27 cellular contexts compared by ENCODE assay signal in the genomic region with DNA sequence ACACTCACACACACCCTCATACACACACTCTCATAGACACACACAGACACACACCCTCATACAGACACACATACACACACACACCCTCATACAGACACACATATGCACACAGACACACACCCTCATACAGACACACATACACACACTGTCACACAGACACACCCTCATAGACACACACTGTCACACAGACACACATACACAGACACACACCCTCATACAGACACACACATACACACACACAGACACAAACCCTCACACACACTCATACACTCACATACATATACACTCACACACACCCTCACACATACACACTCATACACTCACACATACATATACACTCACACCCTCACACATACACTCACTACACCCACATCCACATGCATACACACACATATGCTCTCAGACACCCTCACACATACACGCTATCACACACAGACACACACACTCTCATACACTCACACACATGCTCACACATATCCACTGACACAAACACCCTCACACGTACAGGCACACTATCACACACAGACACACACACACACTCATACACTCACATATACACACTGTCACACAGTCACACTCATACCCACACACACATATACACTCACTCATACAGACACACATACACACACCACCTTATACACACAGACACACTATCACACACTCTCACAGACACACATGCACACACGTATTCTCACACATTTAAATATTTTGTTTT. TPM values are rescaled to one million over a fixed set of nuclear protein-coding genes. Genes with fewer than 3 reads are reported as not detected.
"Had no signal": no experiment of that assay in that cellular context is flagged by ENCODE, and none has a peak within 500 bp of the region (broad histone marks: within the 10 kb centered on the region; RNA-seq: fewer than 3 reads in every experiment).

No MANE protein-coding gene starts in this region.

- H3K27ac Mint-ChIP-seq: activated CD4-positive, alpha-beta memory T cell treated with anti-CD3 and anti-CD28 coated beads for 36 hours; activated naive CD8-positive, alpha-beta T cell treated with anti-CD3 and anti-CD28 coated beads, Interleukin-2, amount 50 U/mL, for 24 hours; activated T-cell treated with anti-CD3 and anti-CD28 coated beads, Interleukin-2, amount 50 U/mL, for 72 hours; brain; mesothelial cell of epicardium; nephron; stimulated activated naive B cell treated with anti-CD40 and anti-IgM and Interleukin-4, amounts not matched to agents 10 μg/mL and 1 μg/mL and 100 μg/mL, for 72 hours; T-helper 17 cell; type B pancreatic cell had no signal

- H3K9me3 Mint-ChIP-seq: activated CD4-positive, alpha-beta memory T cell treated with anti-CD3 and anti-CD28 coated beads for 36 hours; activated naive CD8-positive, alpha-beta T cell treated with anti-CD3 and anti-CD28 coated beads, Interleukin-2, amount 50 U/mL, for 24 hours; activated T-cell treated with anti-CD3 and anti-CD28 coated beads, Interleukin-2, amount 50 U/mL, for 72 hours; brain; mesothelial cell of epicardium; nephron; stimulated activated naive B cell treated with anti-CD40 and anti-IgM and Interleukin-4, amounts not matched to agents 10 μg/mL and 1 μg/mL and 100 μg/mL, for 72 hours; type B pancreatic cell had no signal

- H3K27me3 ChIP-seq: hepatocyte, testis had no signal

- H3K27me3 Mint-ChIP-seq: activated CD4-positive, alpha-beta memory T cell treated with anti-CD3 and anti-CD28 coated beads for 36 hours; activated naive CD8-positive, alpha-beta T cell treated with anti-CD3 and anti-CD28 coated beads, Interleukin-2, amount 50 U/mL, for 24 hours; type B pancreatic cell had no signal

- H3K4me3 ChIP-seq: hepatocyte, left lung, lung, sigmoid colon, smooth muscle cell, testis had no signal

- DNase-seq: activated CD4-positive, alpha-beta memory T cell treated with anti-CD3 and anti-CD28 coated beads for 36 hours; activated CD4-positive, alpha-beta T cell treated with anti-CD3 and anti-CD28 coated beads for 48 hours; activated effector memory CD4-positive, alpha-beta T cell treated with Interleukin-2 at 50 U/mL for 16 hours; activated naive CD4-positive, alpha-beta T cell treated with anti-CD3 and anti-CD28 coated beads, Interleukin-2, amount 50 U/mL, for 16 hours; activated naive CD8-positive, alpha-beta T cell treated with anti-CD3 and anti-CD28 coated beads, Interleukin-2, amount 50 U/mL, for 24 hours; activated T-cell treated with anti-CD3 and anti-CD28 coated beads, Interleukin-2, amount 50 U/mL, for 72 hours; dermis blood vessel endothelial cell; effector CD8-positive, alpha-beta T cell; erythroblast; kidney glomerular epithelial cell; left lung; occipital lobe; posterior cingulate gyrus; sigmoid colon; stimulated activated CD4-positive, alpha-beta T cell treated with anti-CD3 and anti-CD28 coated beads, Interleukin-15, amount 100 ng/mL, for 24 hours; stimulated activated naive B cell treated with anti-CD40 and anti-IgM and Interleukin-4, amounts not matched to agents 10 μg/mL and 1 μg/mL and 100 μg/mL, for 72 hours; SW 1271; T-helper 17 cell; testis had no signal

- H3K4me2 ChIP-seq: hepatocyte, smooth muscle cell had no signal

- ATAC-seq: activated naive CD8-positive, alpha-beta T cell treated with anti-CD3 and anti-CD28 coated beads, Interleukin-2, amount 50 U/mL, for 24 hours; activated T-cell treated with anti-CD3 and anti-CD28 coated beads, Interleukin-2, amount 50 U/mL, for 72 hours; left lung; stimulated activated naive B cell treated with anti-CD40 and anti-IgM and Interleukin-4, amounts not matched to agents 10 μg/mL and 1 μg/mL and 100 μg/mL, for 72 hours; T-helper 17 cell had no signal

- H3K9me3 ChIP-seq: left lung, sigmoid colon, testis had no signal

- FAIRE-seq: frontal cortex had no signal

- H3K27ac ChIP-seq: hepatocyte, left lung, sigmoid colon, testis had no signal

- H3K79me2 ChIP-seq: hepatocyte had no signal

- H3K4me1 Mint-ChIP-seq: activated naive CD8-positive, alpha-beta T cell treated with anti-CD3 and anti-CD28 coated beads, Interleukin-2, amount 50 U/mL, for 24 hours; brain; mesothelial cell of epicardium; nephron; stimulated activated naive B cell treated with anti-CD40 and anti-IgM and Interleukin-4, amounts not matched to agents 10 μg/mL and 1 μg/mL and 100 μg/mL, for 72 hours; T-helper 17 cell had no signal

- H3K4me3 Mint-ChIP-seq: activated CD4-positive, alpha-beta memory T cell treated with anti-CD3 and anti-CD28 coated beads for 36 hours; activated naive CD8-positive, alpha-beta T cell treated with anti-CD3 and anti-CD28 coated beads, Interleukin-2, amount 50 U/mL, for 24 hours; activated T-cell treated with anti-CD3 and anti-CD28 coated beads, Interleukin-2, amount 50 U/mL, for 72 hours; brain; mesothelial cell of epicardium; nephron; stimulated activated naive B cell treated with anti-CD40 and anti-IgM and Interleukin-4, amounts not matched to agents 10 μg/mL and 1 μg/mL and 100 μg/mL, for 72 hours; T-helper 17 cell; type B pancreatic cell had no signal

- H3K36me3 Mint-ChIP-seq: activated CD4-positive, alpha-beta memory T cell treated with anti-CD3 and anti-CD28 coated beads for 36 hours; brain; mesothelial cell of epicardium; stimulated activated naive B cell treated with anti-CD40 and anti-IgM and Interleukin-4, amounts not matched to agents 10 μg/mL and 1 μg/mL and 100 μg/mL, for 72 hours; type B pancreatic cell had no signal

- H2AFZ ChIP-seq: hepatocyte had no signal

- H3K36me3 ChIP-seq: left lung, sigmoid colon had no signal

- H3K4me1 ChIP-seq: left lung, sigmoid colon, testis had no signal

RNA-seq across cellular contexts. Expression of gene ADIG, which starts 9.1 kb away (rescaled TPM):
- total RNA-seq: activated CD4-positive, alpha-beta memory T cell treated with anti-CD3 and anti-CD28 coated beads for 36 hours; activated T-cell treated with anti-CD3 and anti-CD28 coated beads, Interleukin-2, amount 50 U/mL, for 72 hours; dermis blood vessel endothelial cell; frontal cortex; hepatocyte; left lung; lung; mesothelial cell of epicardium; occipital lobe; sigmoid colon; smooth muscle cell; T-helper 17 cell had no signal
- polyA plus RNA-seq: hepatocyte, lung, sigmoid colon, smooth muscle cell had no signal

RNA-seq across cellular contexts. Expression of gene ARHGAP40, which starts 11.5 kb away (rescaled TPM):
- total RNA-seq: activated CD4-positive, alpha-beta memory T cell treated with anti-CD3 and anti-CD28 coated beads for 36 hours; activated T-cell treated with anti-CD3 and anti-CD28 coated beads, Interleukin-2, amount 50 U/mL, for 72 hours; dermis blood vessel endothelial cell; occipital lobe; sigmoid colon; T-helper 17 cell had no signal
- polyA plus RNA-seq: sigmoid colon, smooth muscle cell had no signal
